In the genomic region with DNA sequence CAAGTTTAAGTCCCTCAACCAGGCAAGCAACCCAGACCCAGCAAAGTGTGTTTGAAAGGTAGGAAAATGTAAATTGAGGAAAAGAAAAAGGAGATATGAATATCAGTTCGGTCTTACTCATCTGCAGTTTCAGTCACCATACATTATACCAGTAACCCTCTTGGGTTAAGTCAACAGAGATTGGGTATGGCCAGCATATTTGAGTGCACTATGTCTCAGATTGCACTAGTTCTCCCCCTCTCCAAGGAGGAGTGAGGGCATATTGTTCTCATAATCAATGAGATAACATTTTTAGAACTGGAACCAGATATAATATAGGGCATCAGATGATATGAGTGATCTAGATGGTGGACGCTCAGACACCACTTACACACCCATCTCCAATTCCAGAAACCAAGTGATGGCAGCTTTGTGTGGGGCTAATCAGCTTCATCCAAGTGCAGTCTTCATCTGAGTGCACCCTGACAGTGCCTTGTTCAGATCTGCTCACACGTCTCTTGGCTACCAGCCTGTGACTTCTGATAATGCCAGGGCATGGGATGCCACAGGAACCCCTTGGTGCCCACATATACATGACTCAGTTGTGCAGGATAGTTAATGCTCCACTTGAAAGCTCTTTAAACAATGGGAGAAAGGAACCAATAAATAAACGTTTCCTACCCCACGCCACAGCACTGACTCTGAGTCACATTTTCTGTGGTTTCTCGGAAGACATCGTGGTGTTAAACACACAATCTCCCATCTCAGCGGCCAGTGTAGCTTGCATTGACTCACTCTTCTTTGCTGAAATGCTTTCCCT, we compare ENCODE assay signal across 12 cellular contexts.
A peak's percentile ranks its signal among the peaks of the same experiment; 100 is the strongest.
DNase-seq lines count a peak whose midpoint lies in the region; ATAC-seq and TF ChIP-seq lines count a peak whose summit lies in the region.
"Had no signal": no experiment of that assay in that cellular context is flagged by ENCODE, and none has a peak within 500 bp of the region (broad histone marks: within the 10 kb centered on the region; RNA-seq: fewer than 3 reads in every experiment).

No MANE protein-coding gene starts in this region.

- WGBS in spleen, 5 donors, result 47 to 64% (median 59%) methylated on average over 8 of the region's 8 CpGs

- no peaks in the 10 kb centered on the region for H3K36me3 ChIP-seq in spleen

- POLR2A ChIA-PET in activated CD8-positive, alpha-beta T cell treated with anti-CD3 and anti-CD28 coated beads, Interleukin-2, amount 10 ng/mL, durations not matched to agents 7 days and 5 days (lab: Charles Lee), result no interaction called here

- H3K9me3 ChIP-seq in spleen, result no peaks in the 10 kb centered on the region

- TF ChIP-seq CTCF in foreskin keratinocyte (conservative IDR thresholded peaks at IDR 0.05), result no peak
- no peak for TF ChIP-seq CTCF in spleen (IDR thresholded peaks at IDR 0.05 in 8 of 11, conservative IDR thresholded peaks at IDR 0.05 in 3 of 11)

- DNase-seq in activated T-cell treated with anti-CD3 and anti-CD28 coated beads for 48 hours (ENCODE audit: low read depth), result peak; percentile 8
- DNase-seq in activated T-cell treated with anti-CD3 and anti-CD28 coated beads, Interleukin-2, amount 50 U/mL, for 1 hour, result no peak
- peak; percentile 24 for DNase-seq in activated CD8-positive, alpha-beta T cell treated with anti-CD3 and anti-CD28 coated beads, Interleukin-2, amount 10 ng/mL, durations not matched to agents 7 days and 5 days
- DNase-seq in foreskin keratinocyte, result peak; percentile 62 to 73
- no peak for DNase-seq in spleen
- DNase-seq in nucleus accumbens (lab: John Stamatoyannopoulos, UW), result no peak
- DNase-seq: H9, NCI-H524 treated with DMSO at 0.1 percent for 48 hours had no signal

- H3K27ac Mint-ChIP-seq in activated CD8-positive, alpha-beta T cell treated with anti-CD3 and anti-CD28 coated beads, Interleukin-2, amount 10 ng/mL, durations not matched to agents 7 days and 5 days, result no peak overlapping the region
- peak overlapping the region; percentile 76 for H3K27ac Mint-ChIP-seq in stimulated activated naive CD8-positive, alpha-beta T cell treated with anti-CD3 and anti-CD28 coated beads, Interleukin-15, Interleukin-2, amounts not matched to agents 100 ng/mL and 50 ng/mL, for 24 hours
- H3K27ac Mint-ChIP-seq: B cell, H9, WTC11 had no signal

- CTCF ChIA-PET in activated CD8-positive, alpha-beta T cell treated with anti-CD3 and anti-CD28 coated beads, Interleukin-2, amount 10 ng/mL, durations not matched to agents 7 days and 5 days (lab: Charles Lee), result no interaction called here

- H3K9me3 Mint-ChIP-seq in activated CD8-positive, alpha-beta T cell treated with anti-CD3 and anti-CD28 coated beads, Interleukin-2, amount 10 ng/mL, durations not matched to agents 7 days and 5 days (ENCODE audit: insufficient read depth), result no peaks in the 10 kb centered on the region
- H3K9me3 Mint-ChIP-seq in stimulated activated naive CD8-positive, alpha-beta T cell treated with anti-CD3 and anti-CD28 coated beads, Interleukin-15, Interleukin-2, amounts not matched to agents 100 ng/mL and 50 ng/mL, for 24 hours, result peaks cover 3% of the 10 kb centered on the region
- H3K9me3 Mint-ChIP-seq: H9 had no signal

- H3K4me3 Mint-ChIP-seq in activated CD8-positive, alpha-beta T cell treated with anti-CD3 and anti-CD28 coated beads, Interleukin-2, amount 10 ng/mL, durations not matched to agents 7 days and 5 days, result no peak overlapping the region
- H3K4me3 Mint-ChIP-seq in stimulated activated naive CD8-positive, alpha-beta T cell treated with anti-CD3 and anti-CD28 coated beads, Interleukin-15, Interleukin-2, amounts not matched to agents 100 ng/mL and 50 ng/mL, for 24 hours, result peak overlapping the region; percentile 31
- H3K4me3 Mint-ChIP-seq: B cell, H9, WTC11 had no signal

- H3K4me3 ChIP-seq in spleen, result no peak overlapping the region

- peaks cover 5% of the 10 kb centered on the region for H3K4me1 Mint-ChIP-seq in activated CD8-positive, alpha-beta T cell treated with anti-CD3 and anti-CD28 coated beads, Interleukin-2, amount 10 ng/mL, durations not matched to agents 7 days and 5 days (ENCODE audit: low read depth)
- peaks cover 15% of the 10 kb centered on the region for H3K4me1 Mint-ChIP-seq in stimulated activated naive CD8-positive, alpha-beta T cell treated with anti-CD3 and anti-CD28 coated beads, Interleukin-15, Interleukin-2, amounts not matched to agents 100 ng/mL and 50 ng/mL, for 24 hours (ENCODE audit: low read depth)
- H3K4me1 Mint-ChIP-seq: B cell had no signal

- no peaks in the 10 kb centered on the region for H3K4me1 ChIP-seq in foreskin keratinocyte
- no peaks in the 10 kb centered on the region for H3K4me1 ChIP-seq in spleen

- H3K27me3 ChIP-seq in foreskin keratinocyte (peaks cover 29% of the 10 kb centered on the region), spleen (replicated peaks in 1 of 7) (peaks cover 0 to 24% (median 0%) of the 10 kb centered on the region in 7 donors)

- TF ChIP-seq POLR2A in spleen (IDR thresholded peaks at IDR 0.05), result no peak

- H3K27me3 Mint-ChIP-seq in activated CD8-positive, alpha-beta T cell treated with anti-CD3 and anti-CD28 coated beads, Interleukin-2, amount 10 ng/mL, durations not matched to agents 7 days and 5 days (ENCODE audit: low read depth), result peaks cover 10% of the 10 kb centered on the region
- peaks cover 50% of the 10 kb centered on the region for H3K27me3 Mint-ChIP-seq in stimulated activated naive CD8-positive, alpha-beta T cell treated with anti-CD3 and anti-CD28 coated beads, Interleukin-15, Interleukin-2, amounts not matched to agents 100 ng/mL and 50 ng/mL, for 24 hours

- H3K27ac ChIP-seq in foreskin keratinocyte, result no peak overlapping the region
- no peak overlapping the region for H3K27ac ChIP-seq in spleen

- intact Hi-C loops in spleen (cut with DNase I; ENCODE audit: low total_unique reads), result no loop called here

- no peaks in the 10 kb centered on the region for H3K36me3 Mint-ChIP-seq in activated CD8-positive, alpha-beta T cell treated with anti-CD3 and anti-CD28 coated beads, Interleukin-2, amount 10 ng/mL, durations not matched to agents 7 days and 5 days (ENCODE audit: low read depth)
- no peaks in the 10 kb centered on the region for H3K36me3 Mint-ChIP-seq in stimulated activated naive CD8-positive, alpha-beta T cell treated with anti-CD3 and anti-CD28 coated beads, Interleukin-15, Interleukin-2, amounts not matched to agents 100 ng/mL and 50 ng/mL, for 24 hours (ENCODE audit: low read depth)
- H3K36me3 Mint-ChIP-seq: WTC11 had no signal

- no peak for ATAC-seq in activated CD8-positive, alpha-beta T cell treated with anti-CD3 and anti-CD28 coated beads, Interleukin-2, amount 10 ng/mL, durations not matched to agents 7 days and 5 days
- ATAC-seq in foreskin keratinocyte, result peak; percentile 79
- no peak for ATAC-seq in GM18861 (IDR thresholded peaks at IDR 0.05; ENCODE audit: unreplicated experiment)
- ATAC-seq: WTC11 had no signal

Comparison
In these comparisons a context has a peak if more than half of its experiments do, and no peak if none do; other contexts are left out.
1. DNase-seq: peak in activated T-cell treated with anti-CD3 and anti-CD28 coated beads for 48 hours (single experiment), activated CD8-positive, alpha-beta T cell treated with anti-CD3 and anti-CD28 coated beads, Interleukin-2, amount 10 ng/mL, durations not matched to agents 7 days and 5 days (single experiment) and foreskin keratinocyte (2 of 2); none in activated T-cell treated with anti-CD3 and anti-CD28 coated beads, Interleukin-2, amount 50 U/mL, for 1 hour (single experiment), spleen (single experiment) and nucleus accumbens (0 of 56).